ENCODE assay signal across 8 cellular contexts in the genomic region with DNA sequence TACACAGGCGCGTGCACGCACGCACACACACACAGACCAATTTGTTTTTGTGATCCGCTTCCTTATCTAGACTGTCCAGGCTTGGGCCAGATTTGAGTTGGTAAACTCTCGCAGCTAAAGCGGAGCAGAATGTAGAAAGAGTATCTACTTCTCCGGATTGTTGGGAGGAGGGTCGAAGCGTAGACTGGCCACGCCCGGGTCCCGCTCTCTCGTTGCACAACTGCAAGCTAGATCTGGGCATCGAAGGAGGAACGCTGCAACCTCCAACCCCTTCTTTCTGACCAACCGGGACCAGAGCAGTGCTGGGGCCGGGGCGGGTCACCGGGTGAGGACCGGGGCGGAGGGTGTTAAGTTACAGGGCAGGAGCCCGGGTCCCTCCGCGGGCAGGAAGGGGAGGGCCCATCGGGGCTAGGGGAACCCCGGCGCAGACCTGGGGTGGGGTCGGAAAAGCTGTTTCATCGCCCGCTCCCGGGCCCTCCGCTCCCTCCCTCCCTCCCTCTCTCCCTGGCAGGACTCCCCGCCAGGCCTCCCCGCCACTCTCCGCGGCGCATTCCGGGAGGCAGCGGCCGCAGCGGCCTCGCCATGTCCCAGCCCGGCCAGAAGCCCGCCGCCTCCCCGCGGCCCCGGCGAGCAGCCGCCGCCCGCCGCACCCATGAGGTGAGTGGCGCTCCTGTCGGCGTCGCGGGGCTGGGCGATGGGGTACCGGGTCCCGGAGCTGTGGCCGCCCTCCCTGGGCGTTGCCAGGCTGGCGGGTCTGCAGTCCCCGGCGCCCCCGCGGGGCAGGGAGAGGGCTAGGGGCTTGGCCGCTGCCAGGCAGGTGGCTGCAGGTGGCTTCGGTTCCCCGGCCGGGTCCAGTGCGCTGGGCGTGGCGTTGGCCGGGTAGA. TPM values are rescaled to one million over a fixed set of nuclear protein-coding genes. Genes with fewer than 3 reads are reported as not detected.
DNase-seq lines count a peak whose midpoint lies in the region; ATAC-seq, FAIRE-seq and TF ChIP-seq lines count a peak whose summit lies in the region.

Gene CAST (plus strand): TSS at position 536 of the 884 bp plus-strand sequence. CDS start 47 bp downstream, at position 583.

- H3K27ac Mint-ChIP-seq in astrocyte (ENCODE audit: unreplicated experiment), result peak within 1 kb of the TSS; percentile 94

- no peaks in the 10 kb centered on the region for H3K9me3 Mint-ChIP-seq in astrocyte (ENCODE audit: unreplicated experiment)

- H3K79me2 ChIP-seq in astrocyte (ENCODE audit: insufficient read depth, low read length) (peaks cover 47% of the 10 kb centered on the region), hepatocyte (peaks cover 37% of the 10 kb centered on the region)

- peak within 1 kb of the TSS; percentile 94 for H3K9ac ChIP-seq in astrocyte (ENCODE audit: low read length)

- H3K4me1 ChIP-seq in astrocyte (ENCODE audit: insufficient read depth, low read length) (peaks cover 18% of the 10 kb centered on the region), hepatocyte (ENCODE audit: insufficient read depth) (peaks cover 28% of the 10 kb centered on the region)

- peak within 1 kb of the TSS; percentile 95 for H3K4me3 ChIP-seq in astrocyte (ENCODE audit: insufficient read depth, low read depth, low read length)
- H3K4me3 ChIP-seq in hepatocyte, result peak within 1 kb of the TSS; percentile 95

- peak within 1 kb of the TSS; percentile 89 for H2AFZ ChIP-seq in astrocyte (ENCODE audit: low read depth, low read length)
- peak within 1 kb of the TSS; percentile 65 for H2AFZ ChIP-seq in hepatocyte

- H3K4me1 Mint-ChIP-seq in astrocyte (ENCODE audit: low read depth, unreplicated experiment), result peaks cover 52% of the 10 kb centered on the region

- no peak for TF ChIP-seq CTCF in astrocyte (IDR thresholded peaks at IDR 0.05; ENCODE audit: insufficient read depth, low read depth, low read length)
- TF ChIP-seq CTCF in hepatocyte (IDR thresholded peaks at IDR 0.05; ENCODE audit: poor library complexity), result no peak

- H3K27ac ChIP-seq in KOPT-K1 (ENCODE audit: low read depth, low read length, poor library complexity, severe bottlenecking), result peak within 1 kb of the TSS; percentile 44
- H3K27ac ChIP-seq in astrocyte (ENCODE audit: low read depth, low read length), result peak within 1 kb of the TSS; percentile 77
- peak within 1 kb of the TSS; percentile 94 for H3K27ac ChIP-seq in hepatocyte

- H3K9me3 ChIP-seq in KOPT-K1 (ENCODE audit: insufficient read depth, low read length, poor library complexity, severe bottlenecking) (no peaks in the 10 kb centered on the region), astrocyte (ENCODE audit: insufficient read depth, low read depth, low read length) (no peaks in the 10 kb centered on the region), hepatocyte (ENCODE audit: low read depth) (no peaks in the 10 kb centered on the region)

- no peaks in the 10 kb centered on the region for H3K36me3 ChIP-seq in KOPT-K1 (ENCODE audit: insufficient read depth, low read length)
- H3K36me3 ChIP-seq in astrocyte (ENCODE audit: insufficient read depth, low read length), result no peaks in the 10 kb centered on the region
- no peaks in the 10 kb centered on the region for H3K36me3 ChIP-seq in hepatocyte (replicated peaks; ENCODE audit: insufficient read depth, low read depth)

- H3K27me3 ChIP-seq in astrocyte (ENCODE audit: insufficient read depth, low read length) (no peaks in the 10 kb centered on the region), hepatocyte (no peaks in the 10 kb centered on the region)

- peaks cover 2% of the 10 kb centered on the region for H3K36me3 Mint-ChIP-seq in astrocyte (ENCODE audit: low read depth, unreplicated experiment)

- H3K4me2 ChIP-seq in astrocyte (ENCODE audit: low read length) (peak within 1 kb of the TSS; percentile 98), hepatocyte (peak within 1 kb of the TSS; percentile 90)

- DNase-seq in ELR (ENCODE audit: low read depth) (peak; percentile 97), T-helper 22 cell (ENCODE audit: low read depth) (peak; percentile 72), astrocyte (ENCODE audit: low read depth) (peak; percentile 87), hepatocyte (ENCODE audit: low spot score) (peak; percentile 87), sciatic nerve (ENCODE audit: low spot score) (peak; percentile 93), NCI-H1436 treated with DMSO at 0.1 percent for 48 hours (lab: John Stamatoyannopoulos, UW) (no peak)

- no peaks in the 10 kb centered on the region for H3K27me3 Mint-ChIP-seq in astrocyte (ENCODE audit: low read depth, unreplicated experiment)

- intact Hi-C loops in sciatic nerve (cut with DNase I), result no loop called here

- peak; percentile 58 for ATAC-seq in GM21786 (IDR thresholded peaks at IDR 0.05; ENCODE audit: unreplicated experiment)
- ATAC-seq in sciatic nerve, result peak; percentile 94

- 2% methylated on average over 37 of the region's 77 CpGs for WGBS in hepatocyte (ENCODE audit: low lambda C conversion rate, missing lambda C conversion rate)

- H4K20me1 ChIP-seq in astrocyte (ENCODE audit: insufficient read depth, low read length), result peaks cover 35% of the 10 kb centered on the region
- no peaks in the 10 kb centered on the region for H4K20me1 ChIP-seq in hepatocyte (ENCODE audit: insufficient read depth, poor library complexity, severe bottlenecking)

- no peaks in the 10 kb centered on the region for H3K9me2 ChIP-seq in hepatocyte (replicated peaks; ENCODE audit: insufficient read depth)

- H3K4me3 Mint-ChIP-seq in astrocyte (ENCODE audit: unreplicated experiment), result peak within 1 kb of the TSS; percentile 92

- no peak for FAIRE-seq in astrocyte (lab: Jason Lieb, UNC)

RNA-seq across cellular contexts. Expression of gene CAST, which starts in this region (rescaled TPM):
- total RNA-seq in astrocyte (268 and 287 TPM in 2 replicates), hepatocyte (177 and 195 TPM in 2 replicates), sciatic nerve (295 TPM)
- 140 and 169 TPM in 2 replicates for polyA plus RNA-seq in hepatocyte

Comparison
In these comparisons a context has a peak if more than half of its experiments do, and no peak if none do; other contexts are left out.
1. H3K27ac ChIP-seq: peak in every context shown above with its lines; median percentile 94 in hepatocyte; 77 in astrocyte; 44 in KOPT-K1.